28 cellular contexts compared by ENCODE assay signal in genomic region chr5:68220260-68220659, GRCh38. TPM values are rescaled to one million over a fixed set of nuclear protein-coding genes. Genes with fewer than 3 reads are reported as not detected.
A peak's percentile ranks its signal among the peaks of the same experiment; 100 is the strongest.
DNase-seq lines count a peak whose midpoint lies in the region; ATAC-seq and TF ChIP-seq lines count a peak whose summit lies in the region.
"Had no signal": no experiment of that assay in that cellular context is flagged by ENCODE, and none has a peak within 500 bp of the region (broad histone marks: within the 10 kb centered on the region; RNA-seq: fewer than 3 reads in every experiment).

No MANE protein-coding gene starts in this region.

- H3K27me3 Mint-ChIP-seq in endodermal cell (ENCODE audit: insufficient read depth) (peaks cover 5% of the 10 kb centered on the region), type B pancreatic cell (no peaks in the 10 kb centered on the region)
- no peaks in the 10 kb centered on the region for H3K27me3 Mint-ChIP-seq in naive thymus-derived CD8-positive, alpha-beta T cell

- H3K9me3 ChIP-seq in left ventricle myocardium inferior (replicated peaks) (peaks cover 11% of the 10 kb centered on the region), endodermal cell (ENCODE audit: control insufficient read depth, low read length) (peaks cover 20% of the 10 kb centered on the region), MM.1S (replicated peaks; ENCODE audit: insufficient read depth, low read length) (no peaks in the 10 kb centered on the region)
- H3K9me3 ChIP-seq: body of pancreas, neutrophil, prostate gland had no signal

- DNase-seq in left ventricle myocardium inferior (no peak), left ventricle myocardium superior (no peak), endodermal cell (no peak), type B pancreatic cell (ENCODE audit: extremely low spot score, unreplicated experiment) (no peak), MM.1S (no peak), NK-92 (lab: John Stamatoyannopoulos, UW; ENCODE audit: unreplicated experiment) (no peak)
- DNase-seq in naive thymus-derived CD8-positive, alpha-beta T cell, result no peak
- no peak for DNase-seq in stimulated activated naive CD4-positive, alpha-beta T cell (lab: John Stamatoyannopoulos, UW)
- DNase-seq: activated CD4-positive, alpha-beta T cell treated with anti-CD3 and anti-CD28 coated beads for 4 hours; activated effector memory CD4-positive, alpha-beta T cell treated with Interleukin-2 at 50 U/mL for 16 hours; activated T-cell treated with anti-CD3 and anti-CD28 coated beads for 4 hours; body of pancreas; CD4-positive, CD25-positive, alpha-beta regulatory T cell; effector CD8-positive, alpha-beta T cell; erythroblast; foreskin keratinocyte; MV-4-11; NCI-H1694; SHP77; stimulated activated CD4-positive, alpha-beta T cell treated with anti-CD3 and anti-CD28 coated beads, Interleukin-15, amount 100 ng/mL, for 24 hours; stimulated activated naive CD4-positive, alpha-beta T cell treated with Interleukin-2 at 50 U/mL for 16 hours had no signal

- H3K4me3 Mint-ChIP-seq in endodermal cell (no peak overlapping the region), type B pancreatic cell (peak overlapping the region; percentile 73)
- peak overlapping the region in 6 of 10 donors; percentile 10 to 49 (median 26) for H3K4me3 Mint-ChIP-seq in naive thymus-derived CD8-positive, alpha-beta T cell
- H3K4me3 Mint-ChIP-seq: GM23338 had no signal

- H3K4me3 ChIP-seq in left ventricle myocardium inferior, result peak overlapping the region; percentile 97
- peak overlapping the region; percentile 12 for H3K4me3 ChIP-seq in endodermal cell (ENCODE audit: low read length)
- no peak overlapping the region for H3K4me3 ChIP-seq in MM.1S (ENCODE audit: low read length)
- H3K4me3 ChIP-seq: body of pancreas, GM23338 had no signal

- peaks cover 16% of the 10 kb centered on the region for H3F3A ChIP-seq in MM.1S (ENCODE audit: insufficient read depth, low read length)

- H3K4me1 ChIP-seq in left ventricle myocardium inferior (peaks cover 96% of the 10 kb centered on the region), endodermal cell (ENCODE audit: control insufficient read depth, insufficient read depth, low read length) (peaks cover 2% of the 10 kb centered on the region), MM.1S (ENCODE audit: low read length) (no peaks in the 10 kb centered on the region)

- H3K27ac ChIP-seq in left ventricle myocardium inferior (replicated peaks) (peak overlapping the region; percentile 99), endodermal cell (ENCODE audit: low read depth, low read length) (no peak overlapping the region), MM.1S (ENCODE audit: low read length) (no peak overlapping the region)
- H3K27ac ChIP-seq: body of pancreas, foreskin keratinocyte, HL-60, KMS-11, neutrophil, prostate gland, VCaP had no signal

- TF ChIP-seq CTCF in left ventricle myocardium inferior (IDR thresholded peaks at IDR 0.05; ENCODE audit: borderline replicate concordance) (no peak), endodermal cell (conservative IDR thresholded peaks at IDR 0.05) (no peak), type B pancreatic cell (conservative IDR thresholded peaks at IDR 0.05) (no peak), MM.1S (IDR thresholded peaks at IDR 0.05; ENCODE audit: low read length) (no peak)

- no peaks in the 10 kb centered on the region for H3K27me3 ChIP-seq in left ventricle myocardium inferior (ENCODE audit: low read depth)
- H3K27me3 ChIP-seq in endodermal cell (ENCODE audit: control insufficient read depth, insufficient read depth, low read length, poor library complexity, severe bottlenecking), result no peaks in the 10 kb centered on the region
- no peaks in the 10 kb centered on the region for H3K27me3 ChIP-seq in MM.1S (replicated peaks; ENCODE audit: insufficient read depth, low read length)
- H3K27me3 ChIP-seq: body of pancreas, foreskin keratinocyte, neutrophil had no signal

- intact Hi-C loops in left ventricle myocardium inferior (cut with micrococcal nuclease) (no loop called here), left ventricle myocardium superior (cut with micrococcal nuclease) (no loop called here)

- no peak for ATAC-seq in left ventricle myocardium superior
- ATAC-seq in naive thymus-derived CD8-positive, alpha-beta T cell, result no peak
- ATAC-seq: body of pancreas, foreskin keratinocyte, GM23338, left lobe of liver had no signal

- peaks cover 85% of the 10 kb centered on the region for H3K79me2 ChIP-seq in MM.1S (ENCODE audit: low read length)

- no peaks in the 10 kb centered on the region for H3K9me2 ChIP-seq in MM.1S (replicated peaks; ENCODE audit: insufficient read depth, low read length)

- H3K4me2 ChIP-seq in MM.1S (ENCODE audit: low read depth, low read length), result no peak overlapping the region
- H3K4me2 ChIP-seq: GM23338, KMS-11 had no signal

- POLR2A ChIA-PET in naive thymus-derived CD8-positive, alpha-beta T cell (lab: Charles Lee), result no interaction called here

- peaks cover 30% of the 10 kb centered on the region for H3K4me1 Mint-ChIP-seq in endodermal cell
- peaks cover 56 to 84% (median 77%) of the 10 kb centered on the region in 4 donors for H3K4me1 Mint-ChIP-seq in naive thymus-derived CD8-positive, alpha-beta T cell
- H3K4me1 Mint-ChIP-seq in type B pancreatic cell (ENCODE audit: unreplicated experiment), result peaks cover 47% of the 10 kb centered on the region

- H3K27ac Mint-ChIP-seq in endodermal cell (no peak overlapping the region), type B pancreatic cell (no peak overlapping the region)
- peak overlapping the region in 2 of 10 donors; percentile 37 to 54 for H3K27ac Mint-ChIP-seq in naive thymus-derived CD8-positive, alpha-beta T cell
- H3K27ac Mint-ChIP-seq: GM23338 had no signal

- H3K36me3 ChIP-seq in left ventricle myocardium inferior (peaks cover 12% of the 10 kb centered on the region), endodermal cell (ENCODE audit: control insufficient read depth, insufficient read depth, low read length) (no peaks in the 10 kb centered on the region), MM.1S (replicated peaks; ENCODE audit: insufficient read depth, low read length) (no peaks in the 10 kb centered on the region)
- H3K36me3 ChIP-seq: neutrophil, prostate gland had no signal

- H4K20me1 ChIP-seq in MM.1S (ENCODE audit: insufficient read depth, low read length), result 0 out of 2 replicates have a peak, but pooled peaks cover 7% of the 10 kb centered on the region

- no peak overlapping the region for H3K9ac ChIP-seq in endodermal cell (ENCODE audit: extremely low read depth, low read length, poor library complexity, severe bottlenecking)
- H3K9ac ChIP-seq in MM.1S (ENCODE audit: low read length), result no peak overlapping the region
- H3K9ac ChIP-seq: KMS-11 had no signal

- 96 to 98% methylated on average over 6 to 7 of the region's 7 CpGs for WGBS in endodermal cell (ENCODE audit: insufficient coverage in 1 of 2, insufficient read length in 1 of 2), 2 experiments

- H3K9me3 Mint-ChIP-seq in endodermal cell, result peaks cover 10% of the 10 kb centered on the region
- peaks cover 0 to 2% (median 0%) of the 10 kb centered on the region in 9 donors for H3K9me3 Mint-ChIP-seq in naive thymus-derived CD8-positive, alpha-beta T cell
- no peaks in the 10 kb centered on the region for H3K9me3 Mint-ChIP-seq in type B pancreatic cell
- H3K9me3 Mint-ChIP-seq: CD4-positive, CD25-positive, alpha-beta regulatory T cell had no signal

- H2AFZ ChIP-seq in MM.1S (ENCODE audit: low read length), result no peak overlapping the region
- H2AFZ ChIP-seq: GM23338 had no signal

- H3K36me3 Mint-ChIP-seq in endodermal cell (ENCODE audit: low read depth) (peaks cover 4% of the 10 kb centered on the region), type B pancreatic cell (peaks cover 22% of the 10 kb centered on the region)
- peaks cover 0 to 20% (median 6%) of the 10 kb centered on the region in 3 donors for H3K36me3 Mint-ChIP-seq in naive thymus-derived CD8-positive, alpha-beta T cell

RNA-seq across cellular contexts. Expression of gene PIK3R1, which starts 4.7 kb away (rescaled TPM):
- total RNA-seq in left ventricle myocardium inferior (132 TPM), left ventricle myocardium superior (119 TPM), endodermal cell (10 to 100 TPM; 29.8 to 30.2 TPM), type B pancreatic cell (ENCODE audit: low replicate concordance) (41.6 and 110 TPM in 2 replicates)
- 29.8 TPM for polyA plus RNA-seq in endodermal cell (2013, experiment 1 of 2)
- polyA plus RNA-seq in endodermal cell (2013, experiment 2 of 2), result 31.2 TPM
- total RNA-seq in naive thymus-derived CD8-positive, alpha-beta T cell, result 10 to 100 TPM; 91.4 to 98.3 TPM
- 10 to 100 TPM; 69.1 to 98.1 (median 71.3) TPM for polyA plus RNA-seq in naive thymus-derived CD8-positive, alpha-beta T cell
